ENCODE assay signal across 27 cellular contexts in the genomic region with DNA sequence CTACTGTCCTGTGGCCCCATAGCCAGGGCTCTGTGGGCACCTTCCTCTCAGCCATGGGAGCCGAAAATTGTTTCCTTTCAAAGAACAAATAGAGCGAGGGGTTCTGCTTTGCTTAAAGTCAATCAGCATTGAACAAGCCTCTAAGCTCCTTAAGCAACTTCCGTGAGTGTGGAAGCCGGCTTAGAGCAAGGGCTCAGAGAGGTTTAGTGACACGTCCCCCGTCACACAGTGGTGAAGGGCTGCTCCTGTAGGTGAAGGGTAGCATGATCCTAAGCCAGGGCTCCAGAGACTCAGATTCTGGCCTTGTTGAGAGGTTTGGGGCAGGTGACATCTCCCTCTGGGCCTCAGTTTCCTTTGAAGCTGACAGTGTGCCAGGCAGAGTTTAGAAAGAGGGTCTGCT.
"Had no signal": no experiment of that assay in that cellular context is flagged by ENCODE, and none has a peak within 500 bp of the region (broad histone marks: within the 10 kb centered on the region; RNA-seq: fewer than 3 reads in every experiment).

No MANE protein-coding gene starts in this region.

- H3K4me2 ChIP-seq: SK-N-SH had no signal

- H3K36me3 ChIP-seq: adrenal gland, breast epithelium, SJSA1 had no signal

- H3K27ac ChIP-seq: body of pancreas, breast epithelium, SJSA1 had no signal

- H3K9me3 Mint-ChIP-seq: activated CD4-positive, alpha-beta T cell treated with anti-CD3 and anti-CD28 coated beads, Interleukin-2, amount 10 ng/mL, durations not matched to agents 24 days and 14 days; activated naive CD4-positive, alpha-beta T cell treated with anti-CD3 and anti-CD28 coated beads for 36 hours; activated naive CD4-positive, alpha-beta T cell treated with anti-CD3 and anti-CD28 coated beads, Interleukin-2, amount 50 U/mL, for 72 hours; activated T-cell treated with anti-CD3 and anti-CD28 coated beads, Interleukin-2, amount 50 U/mL, for 4 hours; activated T-helper 1 cell treated with anti-CD3 and anti-CD28 coated beads, Interleukin-12 subunit alpha, Interleukin-12 subunit beta, Interleukin-2, Interleukin-4 antibody, amounts not matched to agents 30 ng/mL and 10 ng/mL and 1 ng/mL, durations not matched to agents 14 hours and 24 hours and 36 hours; T-helper 1 cell treated with Interleukin-12 subunit alpha and Interleukin-12 subunit beta and Interleukin-4 antibody, amounts not matched to agents 30 μg/mL and 1 μg/mL, for 36 hours; T-helper 2 cell treated with Interferon-gamma antibody and Interleukin-4, amounts not matched to agents 5 μg/mL and 100 μg/mL, for 36 hours had no signal

- H3K9me3 ChIP-seq: adrenal gland, body of pancreas, breast epithelium, SJSA1, SK-N-SH had no signal

- H3K4me1 Mint-ChIP-seq: activated CD4-positive, alpha-beta T cell treated with anti-CD3 and anti-CD28 coated beads, Interleukin-2, amount 10 ng/mL, durations not matched to agents 24 days and 14 days had no signal

- DNase-seq: activated CD4-positive, alpha-beta T cell treated with anti-CD3 and anti-CD28 coated beads, Interleukin-2, amount 10 ng/mL, durations not matched to agents 24 days and 14 days; activated CD4-positive, alpha-beta T cell treated with anti-CD3 and anti-CD28 coated beads, Interleukin-2, amount 50 U/mL, for 4 hours; activated CD8-positive, alpha-beta memory T cell treated with anti-CD3 and anti-CD28 coated beads, Interleukin-2, amount 50 U/mL, for 4 hours; activated CD8-positive, alpha-beta T cell treated with anti-CD3 and anti-CD28 coated beads, Interleukin-2, amount 10 ng/mL, durations not matched to agents 7 days and 5 days; activated gamma-delta T cell treated with Interleukin-2 at 50 U/mL for 16 hours; activated naive CD4-positive, alpha-beta T cell treated with anti-CD3 and anti-CD28 coated beads for 36 hours; activated T-cell treated with anti-CD3 and anti-CD28 coated beads for 4 hours; activated T-cell treated with anti-CD3 and anti-CD28 coated beads, Interleukin-2, amount 50 U/mL, for 4 hours; body of pancreas; Karpas-422; NCI-H1105; NCI-H1417 treated with DMSO at 0.1 percent for 48 hours; NCI-H187 treated with DMSO at 0.1 percent for 48 hours; NCI-H2227 treated with DMSO at 0.1 percent for 48 hours; NCI-H510A treated with DMSO at 0.1 percent for 48 hours; NCI-H526 treated with DMSO at 0.1 percent for 48 hours; NCI-H774; SHP77 treated with DMSO at 0.1 percent for 48 hours; SK-N-SH had no signal

- H3K4me1 ChIP-seq: body of pancreas, breast epithelium, SJSA1 had no signal

- H3K27me3 ChIP-seq: adrenal gland, body of pancreas had no signal

- H3K4me3 ChIP-seq: adrenal gland, body of pancreas, breast epithelium, SJSA1 had no signal

- H3K4me3 Mint-ChIP-seq: activated CD4-positive, alpha-beta T cell treated with anti-CD3 and anti-CD28 coated beads, Interleukin-2, amount 10 ng/mL, durations not matched to agents 24 days and 14 days; activated CD8-positive, alpha-beta T cell treated with anti-CD3 and anti-CD28 coated beads, Interleukin-2, amount 10 ng/mL, durations not matched to agents 7 days and 5 days; activated naive CD4-positive, alpha-beta T cell treated with anti-CD3 and anti-CD28 coated beads for 36 hours; activated T-cell treated with anti-CD3 and anti-CD28 coated beads, Interleukin-2, amount 50 U/mL, for 4 hours; activated T-helper 1 cell treated with anti-CD3 and anti-CD28 coated beads, Interleukin-12 subunit alpha, Interleukin-12 subunit beta, Interleukin-2, Interleukin-4 antibody, amounts not matched to agents 30 ng/mL and 10 ng/mL and 1 ng/mL, durations not matched to agents 14 hours and 24 hours and 36 hours; T-helper 1 cell treated with Interleukin-12 subunit alpha and Interleukin-12 subunit beta and Interleukin-4 antibody, amounts not matched to agents 30 μg/mL and 1 μg/mL, for 36 hours; T-helper 2 cell treated with Interferon-gamma antibody and Interleukin-4, amounts not matched to agents 5 μg/mL and 100 μg/mL, for 36 hours had no signal

- H3K27ac Mint-ChIP-seq: activated CD4-positive, alpha-beta T cell treated with anti-CD3 and anti-CD28 coated beads, Interleukin-2, amount 10 ng/mL, durations not matched to agents 24 days and 14 days; activated CD8-positive, alpha-beta T cell treated with anti-CD3 and anti-CD28 coated beads, Interleukin-2, amount 10 ng/mL, durations not matched to agents 7 days and 5 days; activated naive CD4-positive, alpha-beta T cell treated with anti-CD3 and anti-CD28 coated beads for 36 hours; activated naive CD4-positive, alpha-beta T cell treated with anti-CD3 and anti-CD28 coated beads, Interleukin-2, amount 50 U/mL, for 72 hours; activated T-helper 1 cell treated with anti-CD3 and anti-CD28 coated beads, Interleukin-12 subunit alpha, Interleukin-12 subunit beta, Interleukin-2, Interleukin-4 antibody, amounts not matched to agents 30 ng/mL and 10 ng/mL and 1 ng/mL, durations not matched to agents 14 hours and 24 hours and 36 hours; T-helper 1 cell treated with Interleukin-12 subunit alpha and Interleukin-12 subunit beta and Interleukin-4 antibody, amounts not matched to agents 30 μg/mL and 1 μg/mL, for 36 hours; T-helper 2 cell treated with Interferon-gamma antibody and Interleukin-4, amounts not matched to agents 5 μg/mL and 100 μg/mL, for 36 hours had no signal

- ATAC-seq: activated CD8-positive, alpha-beta T cell treated with anti-CD3 and anti-CD28 coated beads, Interleukin-2, amount 10 ng/mL, durations not matched to agents 7 days and 5 days; activated naive CD4-positive, alpha-beta T cell treated with anti-CD3 and anti-CD28 coated beads, Interleukin-2, amount 50 U/mL, for 72 hours; activated T-cell treated with anti-CD3 and anti-CD28 coated beads, Interleukin-2, amount 50 U/mL, for 4 hours; body of pancreas; Panc1 had no signal

- H3K36me3 Mint-ChIP-seq: activated naive CD4-positive, alpha-beta T cell treated with anti-CD3 and anti-CD28 coated beads, Interleukin-2, amount 50 U/mL, for 72 hours had no signal
